8 cellular contexts compared by ENCODE assay signal in the genomic region with DNA sequence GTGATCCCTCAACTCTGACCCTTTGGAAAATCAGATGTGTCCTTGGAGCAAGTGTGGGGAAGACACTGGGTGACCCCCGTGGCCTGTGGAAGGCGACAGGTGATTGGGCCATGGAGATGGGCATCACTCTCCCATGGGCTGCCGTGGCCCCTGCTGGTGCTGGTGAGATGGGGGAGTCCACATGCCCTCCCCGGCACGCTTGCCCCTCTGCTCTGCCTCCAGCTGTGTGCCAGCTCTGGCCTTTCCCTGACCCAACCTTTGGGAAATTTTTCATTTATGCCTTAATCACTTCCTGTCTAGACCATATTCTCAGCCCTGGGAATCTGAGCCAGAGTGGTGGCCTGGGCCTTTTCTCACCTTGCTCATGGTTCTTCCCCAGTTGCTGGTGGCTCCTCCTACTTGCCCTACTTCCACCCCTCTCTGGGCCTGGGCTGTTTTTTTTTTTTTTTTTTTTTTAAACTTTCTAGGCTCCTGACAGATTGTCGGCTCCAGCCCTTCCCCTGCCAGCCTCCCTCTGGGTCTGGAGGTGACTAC. TPM values are rescaled to one million over a fixed set of nuclear protein-coding genes. Genes with fewer than 3 reads are reported as not detected.
A peak's percentile ranks its signal among the peaks of the same experiment; 100 is the strongest.
DNase-seq lines count a peak whose midpoint lies in the region; ATAC-seq and TF ChIP-seq lines count a peak whose summit lies in the region.

No MANE protein-coding gene starts in this region.

- DNase-seq in Caco-2 (no peak), Peyer's patch (peak in 2 of 3 donors; percentile 71 to 79), ascending aorta (ENCODE audit: low spot score in 2 of 2) (peak in 1 of 2 donors; percentile 79), NCI-H2227 (lab: John Stamatoyannopoulos, UW; ENCODE audit: unreplicated experiment) (no peak), NCI-H446 treated with DMSO at 0.1 percent for 48 hours (lab: John Stamatoyannopoulos, UW) (no peak), iPS-NIHi11 (ENCODE audit: low spot score) (no peak)

- H3K27ac ChIP-seq in Peyer's patch, result peak overlapping the region; percentile 39 to 98 (median 84)
- peak overlapping the region; percentile 93 to 95 for H3K27ac ChIP-seq in ascending aorta
- H3K27ac ChIP-seq in muscle layer of duodenum (ENCODE audit: low read length), result peak overlapping the region; percentile 74

- no peak for ATAC-seq in HG03025 (IDR thresholded peaks at IDR 0.05; ENCODE audit: low FRiP score, unreplicated experiment)

- POLR2A ChIA-PET in Caco-2 (lab: Charles Lee), result interaction anchor here (0.6 kb wide), 1 partner anchor 9 kb away, joined by 3 read pairs; no protein-coding TSS in a partner anchor

- BruUV-seq in Caco-2 (replicated peaks; lab: Mats Ljungman, UMichigan), result no TSS peak

- CTCF ChIA-PET in Caco-2 (lab: Charles Lee), result no interaction called here

- H3K36me3 ChIP-seq in Caco-2 (ENCODE audit: control insufficient read depth, insufficient read depth, low read length) (peaks cover 7% of the 10 kb centered on the region), Peyer's patch (peaks cover 0 to 36% (median 0%) of the 10 kb centered on the region in 3 donors), ascending aorta (peaks cover 7 to 21% of the 10 kb centered on the region in 2 donors), muscle layer of duodenum (ENCODE audit: control insufficient read depth in 1 of 2, insufficient read depth in 2 of 2, low read length in 2 of 2) (no peaks in the 10 kb centered on the region)

- no peak for TF ChIP-seq POLR2A in Peyer's patch (IDR thresholded peaks at IDR 0.05)

- no peaks in the 10 kb centered on the region for H3K27me3 Mint-ChIP-seq in Caco-2 (ENCODE audit: insufficient read depth, unreplicated experiment)

- peaks cover 96% of the 10 kb centered on the region for H3K36me3 Mint-ChIP-seq in Caco-2 (ENCODE audit: insufficient read depth, unreplicated experiment)

- H3K9me3 Mint-ChIP-seq in Caco-2 (ENCODE audit: unreplicated experiment), result no peaks in the 10 kb centered on the region

- H3K4me1 Mint-ChIP-seq in Caco-2 (ENCODE audit: low read depth, unreplicated experiment), result peaks cover 25% of the 10 kb centered on the region

- H3K9me3 ChIP-seq in Caco-2, result no peaks in the 10 kb centered on the region
- H3K9me3 ChIP-seq in Peyer's patch, result no peaks in the 10 kb centered on the region
- H3K9me3 ChIP-seq in ascending aorta, result no peaks in the 10 kb centered on the region
- H3K9me3 ChIP-seq in muscle layer of duodenum (ENCODE audit: control insufficient read depth in 1 of 2, low read length in 2 of 2), result no peaks in the 10 kb centered on the region

- no peak for TF ChIP-seq CTCF in Caco-2 (IDR thresholded peaks at IDR 0.05; ENCODE audit: insufficient read depth in 1 of 2, low read depth in 1 of 2, low read length in 1 of 2, severe bottlenecking in 1 of 2, unreplicated experiment in 1 of 2)
- TF ChIP-seq CTCF in Peyer's patch (IDR thresholded peaks at IDR 0.05), result no peak
- no peak for TF ChIP-seq CTCF in ascending aorta (IDR thresholded peaks at IDR 0.05)

- no peaks in the 10 kb centered on the region for H3K27me3 ChIP-seq in Caco-2 (replicated peaks; ENCODE audit: control insufficient read depth, insufficient read depth, low read length)
- no peaks in the 10 kb centered on the region for H3K27me3 ChIP-seq in Peyer's patch
- no peaks in the 10 kb centered on the region for H3K27me3 ChIP-seq in ascending aorta
- H3K27me3 ChIP-seq in muscle layer of duodenum (ENCODE audit: low read depth, low read length), result no peaks in the 10 kb centered on the region

- intact Hi-C loops in Caco-2 (cut with micrococcal nuclease; ENCODE audit: unreplicated experiment), result loop anchor here (10.0 kb wide), 1 partner anchor 135 kb away; no protein-coding TSS in a partner anchor
- intact Hi-C loops in ascending aorta (cut with DNase I), result loop anchor here (2.0 to 5.0 kb wide), 3 partner anchors 37 to 65 kb away; no protein-coding TSS in a partner anchor

- peak overlapping the region; percentile 45 for H3K4me3 Mint-ChIP-seq in Caco-2 (ENCODE audit: unreplicated experiment)

- H3K27ac Mint-ChIP-seq in Caco-2 (ENCODE audit: unreplicated experiment), result peak overlapping the region; percentile 77

- H3K4me3 ChIP-seq in Caco-2 (ENCODE audit: low read depth, low read length) (no peak overlapping the region), Peyer's patch (peak overlapping the region in 2 of 4 donors; percentile 36 to 47), ascending aorta (no peak overlapping the region), muscle layer of duodenum (ENCODE audit: low read depth in 1 of 2, low read length in 2 of 2) (no peak overlapping the region)

- H3K4me1 ChIP-seq in Caco-2, result peaks cover 28% of the 10 kb centered on the region
- H3K4me1 ChIP-seq in Peyer's patch, result peaks cover 31 to 80% (median 36%) of the 10 kb centered on the region in 4 donors
- peaks cover 53 to 56% of the 10 kb centered on the region in 2 donors for H3K4me1 ChIP-seq in ascending aorta
- peaks cover 37 to 40% of the 10 kb centered on the region in 2 donors for H3K4me1 ChIP-seq in muscle layer of duodenum (ENCODE audit: control insufficient read depth in 1 of 2, insufficient read depth in 2 of 2, low read length in 2 of 2)

RNA-seq across cellular contexts. Expression of gene RGS3, which starts 56.6 kb away (rescaled TPM):
- total RNA-seq in Caco-2 (2022) (70.8 and 71.1 TPM in 2 replicates), Peyer's patch (100 to 1,000 TPM in 2 of 4 donors, 10 to 100 TPM in 2; 55.3 to 113 (median 88.6) TPM), ascending aorta (125 TPM)

Comparison
In these comparisons a context has a peak if more than half of its experiments do, and no peak if none do; other contexts are left out.
1. DNase-seq: peak in Peyer's patch (2 of 3); none in Caco-2 (0 of 2), NCI-H2227 (single experiment), NCI-H446 treated with DMSO at 0.1 percent for 48 hours (single experiment) and iPS-NIHi11 (single experiment).
2. Peak in every context shown above with its lines, with median percentiles within 50 percentile points of each other: H3K27ac ChIP-seq.